In genomic region chr9:37801287-37801850, GRCh38 we compare ENCODE assay signal across 8 cellular contexts. TPM values are rescaled to one million over a fixed set of nuclear protein-coding genes. Genes with fewer than 3 reads are reported as not detected.
A peak's percentile ranks its signal among the peaks of the same experiment; 100 is the strongest.
DNase-seq lines count a peak whose midpoint lies in the region; ATAC-seq and TF ChIP-seq lines count a peak whose summit lies in the region.

No MANE protein-coding gene starts in this region.

- peak overlapping the region; percentile 91 for H3K9ac ChIP-seq in mesenchymal stem cell (ENCODE audit: low read length)

- no peak for TF ChIP-seq EP300 in suprapubic skin (IDR thresholded peaks at IDR 0.05)

- peak overlapping the region; percentile 59 for H4K91ac ChIP-seq in mesenchymal stem cell (ENCODE audit: low read length)

- peak overlapping the region; percentile 64 for H2BK120ac ChIP-seq in mesenchymal stem cell (ENCODE audit: low read depth, low read length)

- H3K4me1 ChIP-seq in mesenchymal stem cell (ENCODE audit: control insufficient read depth, insufficient read depth, low read depth, low read length): peaks cover 5% of the 10 kb centered on the region
- peaks cover 30% of the 10 kb centered on the region for H3K4me1 ChIP-seq in suprapubic skin

- peak; percentile 52 for DNase-seq in activated naive CD4-positive, alpha-beta T cell treated with Interleukin-2 at 50 U/mL for 16 hours
- DNase-seq in activated naive CD4-positive, alpha-beta T cell (lab: John Stamatoyannopoulos, UW): no peak
- DNase-seq in SK-MEL-5 (ENCODE audit: low read depth, low spot score): peak; percentile 2
- peak; percentile 47 for DNase-seq in dermis blood vessel endothelial cell
- peak; percentile 50 for DNase-seq in mesenchymal stem cell
- DNase-seq in suprapubic skin (ENCODE audit: low spot score in 2 of 2): peak in 1 of 2 donors; percentile 68
- no peak for DNase-seq in globus pallidus (ENCODE audit: low spot score)

- H3K4ac ChIP-seq in mesenchymal stem cell (ENCODE audit: low read depth in 1 of 2, low read length in 2 of 2): peak overlapping the region; percentile 91 to 94

- H2AFZ ChIP-seq in mesenchymal stem cell (ENCODE audit: low read depth, low read length): peak overlapping the region; percentile 84

- H2BK15ac ChIP-seq in mesenchymal stem cell (ENCODE audit: low read depth, poor library complexity, severe bottlenecking): peak overlapping the region; percentile 23

- H3K18ac ChIP-seq in mesenchymal stem cell (ENCODE audit: low read depth in 1 of 2, low read length in 2 of 2): peak overlapping the region; percentile 94 to 98

- in situ Hi-C loops in SK-MEL-5 (cut with HindIII; ENCODE audit: low pct_unique_long_range_greater_than_20kb, low sequenced_read_pairs): no loop called here

- ATAC-seq in HG03064 (IDR thresholded peaks at IDR 0.05; ENCODE audit: low read depth, unreplicated experiment): peak; percentile 36

- H3K14ac ChIP-seq in mesenchymal stem cell (ENCODE audit: low read length in 2 of 2): peak overlapping the region in 1 of 2 experiments; percentile 93

- H4K8ac ChIP-seq in mesenchymal stem cell (ENCODE audit: low read length): peak overlapping the region; percentile 55

- H3K79me1 ChIP-seq in mesenchymal stem cell (replicated peaks; ENCODE audit: low read length, poor library complexity, severe bottlenecking): peaks cover 4% of the 10 kb centered on the region

- H3K4me3 ChIP-seq in mesenchymal stem cell (ENCODE audit: insufficient read depth in 1 of 2, low read depth in 1 of 2, low read length in 2 of 2) (peak overlapping the region; percentile 87 to 95), suprapubic skin (peak overlapping the region; percentile 100)

- H3K27me3 ChIP-seq in mesenchymal stem cell (ENCODE audit: control insufficient read depth in 1 of 2, insufficient read depth in 1 of 2, low read length in 2 of 2) (no peaks in the 10 kb centered on the region), suprapubic skin (no peaks in the 10 kb centered on the region)

- H2AK5ac ChIP-seq in mesenchymal stem cell (ENCODE audit: low read length, severe bottlenecking): no peak overlapping the region

- H3K9me3 ChIP-seq in mesenchymal stem cell (ENCODE audit: control insufficient read depth, low read length) (no peaks in the 10 kb centered on the region), suprapubic skin (no peaks in the 10 kb centered on the region)

- H2BK5ac ChIP-seq in mesenchymal stem cell (ENCODE audit: low read depth, low read length, poor library complexity, severe bottlenecking): peak overlapping the region; percentile 73

- peak overlapping the region; percentile 94 to 97 for H3K23ac ChIP-seq in mesenchymal stem cell (ENCODE audit: low read length in 2 of 2)

- peak overlapping the region; percentile 85 for H3K4me2 ChIP-seq in mesenchymal stem cell (ENCODE audit: low read length, poor library complexity, severe bottlenecking)

- peaks cover 0 to 11% of the 10 kb centered on the region in 2 experiments for H3K36me3 ChIP-seq in mesenchymal stem cell (ENCODE audit: control insufficient read depth in 1 of 2, insufficient read depth in 2 of 2, low read depth in 1 of 2, low read length in 2 of 2)
- no peaks in the 10 kb centered on the region for H3K36me3 ChIP-seq in suprapubic skin

- no peak for TF ChIP-seq CTCF in suprapubic skin (IDR thresholded peaks at IDR 0.05)

- H2BK12ac ChIP-seq in mesenchymal stem cell (ENCODE audit: low read length in 2 of 2): peak overlapping the region in 1 of 2 experiments; percentile 63

- H3K27ac ChIP-seq in mesenchymal stem cell (ENCODE audit: low read length, poor library complexity, severe bottlenecking) (peak overlapping the region; percentile 64), suprapubic skin (peak overlapping the region; percentile 92)

- no peak for TF ChIP-seq POLR2A in suprapubic skin (IDR thresholded peaks at IDR 0.05)

- WGBS in mesenchymal stem cell: under 1% methylated on average over 42 of the region's 45 CpGs
- 3% methylated on average over 11 of the region's 45 CpGs for WGBS in suprapubic skin

RNA-seq across cellular contexts. Expression of gene DCAF10, which starts 0.8 kb away (rescaled TPM):
- 10.3 and 10.6 TPM in 2 replicates for total RNA-seq in SK-MEL-5 (2014; rRNA removed; shearing (Covaris generic))
- 10.8 and 13.6 TPM in 2 replicates for polyA plus RNA-seq in SK-MEL-5 (2015; cell fraction: cytosol; rRNA removed)
- polyA plus RNA-seq in SK-MEL-5 (2015; cell fraction: nucleus; rRNA removed): 11.5 and 12.5 TPM in 2 replicates
- 22.8 and 51.7 TPM in 2 replicates for total RNA-seq in dermis blood vessel endothelial cell
- polyA plus RNA-seq in mesenchymal stem cell (2013, experiment 1 of 2): 12.2 TPM
- polyA plus RNA-seq in mesenchymal stem cell (2013, experiment 2 of 2): 12.0 TPM
- total RNA-seq in suprapubic skin: 10 to 100 TPM; 21.7 to 47.6 (median 26.6) TPM

RNA-seq across cellular contexts. Expression of gene EXOSC3, which starts 16.5 kb away (rescaled TPM):
- 44.7 and 45.5 TPM in 2 replicates for total RNA-seq in SK-MEL-5 (2014; rRNA removed; shearing (Covaris generic))
- polyA plus RNA-seq in SK-MEL-5 (2015; cell fraction: cytosol; rRNA removed): 39.7 and 48.5 TPM in 2 replicates
- polyA plus RNA-seq in SK-MEL-5 (2015; cell fraction: nucleus; rRNA removed): 15.2 and 19.5 TPM in 2 replicates
- total RNA-seq in dermis blood vessel endothelial cell (28.7 and 29.4 TPM in 2 replicates), suprapubic skin (10 to 100 TPM; 19.7 to 39.7 (median 34.0) TPM)
- polyA plus RNA-seq in mesenchymal stem cell (2013, experiment 1 of 2): 16.3 TPM
- 17.4 TPM for polyA plus RNA-seq in mesenchymal stem cell (2013, experiment 2 of 2)

RNA-seq across cellular contexts. Expression of gene TRMT10B, which starts 47.8 kb away (rescaled TPM):
- 2.2 and 3.0 TPM in 2 replicates for total RNA-seq in SK-MEL-5 (2014; rRNA removed; shearing (Covaris generic))
- 4.5 and 5.2 TPM in 2 replicates for polyA plus RNA-seq in SK-MEL-5 (2015; cell fraction: cytosol; rRNA removed)
- 10.9 and 15.7 TPM in 2 replicates for polyA plus RNA-seq in SK-MEL-5 (2015; cell fraction: nucleus; rRNA removed)
- 2.0 and 2.8 TPM in 2 replicates for total RNA-seq in dermis blood vessel endothelial cell
- polyA plus RNA-seq in mesenchymal stem cell (2013, experiment 1 of 2): 6.4 TPM
- 6.0 TPM for polyA plus RNA-seq in mesenchymal stem cell (2013, experiment 2 of 2)
- 10 to 100 TPM in 1 of 4 donors, 1 to 10 TPM in 3; 3.8 to 25.3 (median 8.9) TPM for total RNA-seq in suprapubic skin

Comparison
In these comparisons a context has a peak if more than half of its experiments do, and no peak if none do; other contexts are left out.
1. DNase-seq: peak in activated naive CD4-positive, alpha-beta T cell treated with Interleukin-2 at 50 U/mL for 16 hours (single experiment), SK-MEL-5 (single experiment), dermis blood vessel endothelial cell (single experiment) and mesenchymal stem cell (single experiment); none in activated naive CD4-positive, alpha-beta T cell (0 of 4) and globus pallidus (single experiment).